In the genomic region with DNA sequence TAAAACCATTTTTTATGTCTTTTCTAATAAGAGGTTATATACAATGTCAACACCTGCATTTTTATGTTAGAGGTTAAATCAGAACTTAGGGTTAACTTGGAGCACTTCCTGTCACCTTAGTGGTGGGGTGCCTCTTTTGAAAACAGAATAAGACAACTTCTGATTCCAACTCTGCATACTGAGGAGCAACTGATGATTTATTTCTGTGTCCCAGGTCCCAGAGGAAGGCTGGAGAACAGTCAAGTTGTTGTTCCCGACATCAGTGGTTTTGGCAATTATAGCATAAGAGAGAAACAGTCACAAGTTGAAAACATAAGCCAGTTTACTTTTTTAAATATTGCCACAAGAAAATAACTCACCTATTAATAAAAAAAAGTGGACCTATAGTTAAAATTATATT, we compare ENCODE assay signal across 23 cellular contexts.
"Had no signal": no experiment of that assay in that cellular context is flagged by ENCODE, and none has a peak within 500 bp of the region (broad histone marks: within the 10 kb centered on the region; RNA-seq: fewer than 3 reads in every experiment).

No MANE protein-coding gene starts in this region.

- H3K4me3 ChIP-seq: body of pancreas, cardiac muscle cell, left lung, ovary, stomach, thyroid gland, upper lobe of left lung had no signal

- H3K4me1 ChIP-seq: body of pancreas, left lung, thyroid gland, upper lobe of left lung had no signal

- H3K27ac ChIP-seq: body of pancreas, cardiac muscle cell, left lung, ovary, stomach, thyroid gland, upper lobe of left lung had no signal

- ATAC-seq: activated CD4-positive, alpha-beta T cell treated with anti-CD3 and anti-CD28 coated beads for 36 hours; activated CD8-positive, alpha-beta memory T cell treated with anti-CD3 and anti-CD28 coated beads, Interleukin-2, amount 10 ng/mL, durations not matched to agents 7 days and 5 days; activated CD8-positive, alpha-beta T cell treated with anti-CD3 and anti-CD28 coated beads, Interleukin-2, amount 10 ng/mL, durations not matched to agents 7 days and 5 days; activated naive CD4-positive, alpha-beta T cell treated with anti-CD3 and anti-CD28 coated beads, Interleukin-2, amount 50 U/mL, for 72 hours; body of pancreas; effector memory CD8-positive, alpha-beta T cell; left lung; stimulated activated naive B cell treated with anti-CD40 and anti-IgM and Interleukin-4, amounts not matched to agents 10 μg/mL and 1 μg/mL and 100 μg/mL, for 72 hours had no signal

- H3K9me3 ChIP-seq: body of pancreas, left lung, ovary, stomach, thyroid gland, upper lobe of left lung had no signal

- H3K27me3 ChIP-seq: body of pancreas, cardiac muscle cell, left lung, ovary, stomach, thyroid gland, upper lobe of left lung had no signal

- DNase-seq: activated B cell treated with CpG ODN at 0.5 μM for 24 hours; activated CD4-positive, alpha-beta T cell treated with anti-CD3 and anti-CD28 coated beads for 36 hours; activated CD8-positive, alpha-beta memory T cell treated with anti-CD3 and anti-CD28 coated beads, Interleukin-2, amount 10 ng/mL, durations not matched to agents 7 days and 5 days; activated CD8-positive, alpha-beta T cell treated with anti-CD3 and anti-CD28 coated beads, Interleukin-2, amount 10 ng/mL, durations not matched to agents 7 days and 5 days; activated naive CD4-positive, alpha-beta T cell; activated T-cell treated with anti-CD3 and anti-CD28 coated beads, Interleukin-2, amount 50 U/mL, for 48 hours; aorta; body of pancreas; cortex of kidney; effector memory CD8-positive, alpha-beta T cell; left lung; naive B cell; nephron progenitor cell; ovary; stimulated activated CD4-positive, alpha-beta T cell treated with anti-CD3 and anti-CD28 coated beads, Interleukin-15, amount 100 ng/mL, for 24 hours; stimulated activated CD4-positive, alpha-beta T cell treated with anti-CD3 and anti-CD28 coated beads, Interleukin-2, amount 100 ng/mL, for 24 hours; stimulated activated naive B cell treated with anti-CD40 and anti-IgM and Interleukin-4, amounts not matched to agents 10 μg/mL and 1 μg/mL and 100 μg/mL, for 72 hours; stomach; T-helper 1 cell; thyroid gland; upper lobe of left lung had no signal

- H3K36me3 ChIP-seq: cardiac muscle cell, left lung, ovary, stomach, thyroid gland, upper lobe of left lung had no signal
